ENCODE assay signal across 20 cellular contexts in the genomic region with DNA sequence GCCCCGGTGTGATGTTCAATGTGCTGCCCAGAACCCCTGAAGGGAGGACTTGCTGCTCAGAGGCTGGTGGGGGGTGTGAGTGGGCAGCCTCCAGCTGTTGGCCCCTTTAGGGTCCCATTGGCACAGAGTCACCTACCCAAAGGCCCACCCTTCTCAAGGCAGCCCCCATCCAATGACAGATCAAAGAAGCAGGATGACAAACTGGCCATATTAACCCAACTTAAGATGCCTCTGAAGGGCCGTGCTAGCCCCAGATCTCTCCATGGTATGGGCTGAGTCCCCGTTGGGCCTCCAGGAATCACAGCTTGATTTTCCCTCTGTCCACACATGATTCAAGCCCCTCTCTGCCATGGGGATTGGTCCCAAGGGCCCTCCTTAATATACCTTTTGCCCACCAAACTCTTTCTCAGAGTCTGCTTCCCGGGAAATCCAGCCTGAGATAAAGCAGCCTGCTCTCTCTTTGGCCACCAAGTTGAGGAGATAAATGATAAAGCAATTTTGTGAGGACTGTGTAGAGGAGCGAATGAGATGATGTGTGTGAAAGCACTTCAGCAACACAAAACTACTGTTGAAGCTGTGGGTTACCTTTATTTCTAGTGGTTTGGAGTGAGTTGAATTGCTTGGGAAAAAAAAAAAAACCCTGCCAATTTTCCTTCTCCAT.
"Had no signal": no experiment of that assay in that cellular context is flagged by ENCODE, and none has a peak within 500 bp of the region (broad histone marks: within the 10 kb centered on the region; RNA-seq: fewer than 3 reads in every experiment).

No MANE protein-coding gene starts in this region.

- DNase-seq: Karpas-422, KG1, MG63, NCI-H1092, NCI-H1105 treated with DMSO at 0.1 percent for 48 hours, NCI-H1417 treated with DMSO at 0.1 percent for 48 hours, NCI-H146, NCI-H1694 treated with DMSO at 0.1 percent for 48 hours, NCI-H1930, NCI-H2081, NCI-H2107, NCI-H2227 treated with DMSO at 0.1 percent for 48 hours, NCI-H524, NCI-H526 treated with DMSO at 0.1 percent for 48 hours, NCI-H748 treated with DMSO at 0.1 percent for 48 hours, Right ventricle myocardium superior, RPMI8226, SIG-M5 had no signal

- H3K27ac ChIP-seq: SJSA1, SK-N-MC had no signal

- H3K36me3 ChIP-seq: MG63, SJSA1 had no signal

- H3K4me1 ChIP-seq: SJSA1 had no signal

- H3K27me3 ChIP-seq: MG63, SJSA1 had no signal

- H3K4me3 ChIP-seq: MG63, SJSA1, SK-N-MC had no signal

- H3K9me3 ChIP-seq: SJSA1 had no signal
